In genomic region chr2:42281682-42282081, GRCh38 we compare ENCODE assay signal across 15 cellular contexts.
"Had no signal": no experiment of that assay in that cellular context is flagged by ENCODE, and none has a peak within 500 bp of the region (broad histone marks: within the 10 kb centered on the region; RNA-seq: fewer than 3 reads in every experiment).

No MANE protein-coding gene starts in this region.

- H3K9me3 ChIP-seq: adrenal gland, gastrocnemius medialis, heart left ventricle, prostate gland, thoracic aorta, upper lobe of right lung had no signal

- H3K36me3 ChIP-seq: prostate gland had no signal

- H3K9me3 Mint-ChIP-seq: endodermal cell, natural killer cell had no signal

- H3K4me3 Mint-ChIP-seq: endodermal cell, natural killer cell had no signal

- H3K27ac Mint-ChIP-seq: endodermal cell, natural killer cell had no signal

- DNase-seq: activated CD4-positive, alpha-beta T cell treated with anti-CD3 and anti-CD28 coated beads for 1 hour; activated CD4-positive, alpha-beta T cell treated with anti-CD3 and anti-CD28 coated beads, Interleukin-2, amount 50 U/mL, for 4 hours; adrenal gland; endodermal cell; erythroblast; gastrocnemius medialis; heart left ventricle; natural killer cell; nucleus accumbens; SW 1271; T1000; upper lobe of right lung had no signal

- H3K27ac ChIP-seq: adrenal gland, gastrocnemius medialis, heart left ventricle, prostate gland, thoracic aorta, upper lobe of right lung had no signal

- H3K4me1 Mint-ChIP-seq: endodermal cell had no signal

- H3K4me1 ChIP-seq: adrenal gland, gastrocnemius medialis, prostate gland, upper lobe of right lung had no signal

- H3K27me3 ChIP-seq: adrenal gland, gastrocnemius medialis, heart left ventricle, upper lobe of right lung had no signal

- H3K4me3 ChIP-seq: adrenal gland, gastrocnemius medialis, heart left ventricle, prostate gland, thoracic aorta, upper lobe of right lung had no signal

- ATAC-seq: gastrocnemius medialis, heart left ventricle, natural killer cell, sciatic nerve, upper lobe of right lung had no signal
